Comparison of ENCODE assay signal across 13 cellular contexts in the genomic region with DNA sequence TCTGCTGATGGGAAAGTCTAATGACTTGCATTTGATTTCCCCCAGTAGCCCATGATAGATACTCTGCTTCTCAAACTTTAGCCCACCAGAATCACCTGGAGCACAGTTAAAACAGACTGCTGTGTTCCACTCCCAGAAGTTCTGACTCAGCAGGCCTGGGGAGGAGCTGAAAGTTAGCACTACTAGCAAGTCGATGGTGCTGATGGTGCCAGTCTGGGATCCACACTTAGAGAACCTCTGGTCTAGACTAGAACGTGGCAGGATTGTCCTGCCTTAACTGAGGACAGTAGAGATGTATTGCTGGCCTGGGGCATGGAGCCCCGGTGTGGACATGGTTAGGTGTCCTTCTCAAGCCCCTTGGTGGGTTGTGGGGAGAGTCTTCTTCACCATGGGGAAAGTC.
"Had no signal": no experiment of that assay in that cellular context is flagged by ENCODE, and none has a peak within 500 bp of the region (broad histone marks: within the 10 kb centered on the region; RNA-seq: fewer than 3 reads in every experiment).

No MANE protein-coding gene starts in this region.

- H3K27ac ChIP-seq: cardiac muscle cell, esophagus squamous epithelium, stomach, thoracic aorta had no signal

- DNase-seq: activated CD4-positive, alpha-beta T cell treated with anti-CD3 and anti-CD28 coated beads, Interleukin-2, amount 10 ng/mL, durations not matched to agents 24 days and 14 days; activated effector memory CD4-positive, alpha-beta T cell treated with anti-CD3 and anti-CD28 coated beads, Interleukin-2, amount 50 U/mL, for 16 hours; esophagus squamous epithelium; foreskin fibroblast; left colon; naive B cell; nucleus accumbens; stimulated activated CD4-positive, alpha-beta T cell treated with anti-CD3 and anti-CD28 coated beads, Interleukin-12 subunit alpha, Interleukin-12 subunit beta, amount 100 ng/mL, for 4 hours; stimulated activated CD4-positive, alpha-beta T cell treated with anti-CD3 and anti-CD28 coated beads, Interleukin-2, amount 100 ng/mL, for 48 hours; stimulated activated CD8-positive, alpha-beta memory T cell treated with anti-CD3 and anti-CD28 coated beads, Interleukin-4, amount 100 ng/mL, for 48 hours; stomach had no signal

- H3K4me3 ChIP-seq: cardiac muscle cell, esophagus squamous epithelium, stomach, thoracic aorta had no signal

- H3K4me3 Mint-ChIP-seq: activated CD4-positive, alpha-beta T cell treated with anti-CD3 and anti-CD28 coated beads, Interleukin-2, amount 10 ng/mL, durations not matched to agents 24 days and 14 days; naive B cell had no signal

- H3K9me3 ChIP-seq: esophagus squamous epithelium, stomach, thoracic aorta had no signal

- H3K36me3 ChIP-seq: cardiac muscle cell, esophagus squamous epithelium, stomach, thoracic aorta had no signal

- ATAC-seq: left colon had no signal

- H3K27ac Mint-ChIP-seq: activated CD4-positive, alpha-beta T cell treated with anti-CD3 and anti-CD28 coated beads, Interleukin-2, amount 10 ng/mL, durations not matched to agents 24 days and 14 days had no signal

- H3K36me3 Mint-ChIP-seq: naive B cell had no signal
